12 cellular contexts compared by ENCODE assay signal in the genomic region with DNA sequence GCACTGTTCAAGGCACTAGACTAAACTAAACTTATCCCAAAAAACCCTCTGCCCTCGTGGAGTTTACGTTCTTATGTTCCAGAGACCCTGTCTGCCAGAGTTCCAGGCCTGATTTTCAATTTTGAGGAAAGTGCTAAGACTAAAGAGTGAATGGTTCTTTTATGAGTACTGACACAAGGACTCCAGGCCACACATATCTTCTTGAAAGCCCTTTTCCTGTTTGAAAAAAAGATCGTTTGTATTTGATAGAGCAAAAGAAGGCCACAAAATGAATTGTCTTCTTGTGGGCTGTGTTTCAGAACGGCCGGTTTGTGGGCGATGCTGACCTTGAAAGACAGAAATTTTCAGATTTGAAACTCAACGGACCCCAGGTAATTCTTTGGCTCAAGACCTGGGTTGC. TPM values are rescaled to one million over a fixed set of nuclear protein-coding genes. Genes with fewer than 3 reads are reported as not detected.
A peak's percentile ranks its signal among the peaks of the same experiment; 100 is the strongest.
DNase-seq lines count a peak whose midpoint lies in the region; ATAC-seq, FAIRE-seq and TF ChIP-seq lines count a peak whose summit lies in the region.
"Had no signal": no experiment of that assay in that cellular context is flagged by ENCODE, and none has a peak within 500 bp of the region (broad histone marks: within the 10 kb centered on the region; RNA-seq: fewer than 3 reads in every experiment).

No MANE protein-coding gene starts in this region.

- H3K27me3 ChIP-seq in stomach (no peaks in the 10 kb centered on the region), small intestine (ENCODE audit: control insufficient read depth in 2 of 2, insufficient read depth in 2 of 2, low read length in 2 of 2) (no peaks in the 10 kb centered on the region)

- no peak overlapping the region for H3K4me3 Mint-ChIP-seq in activated CD4-positive, alpha-beta T cell treated with anti-CD3 and anti-CD28 coated beads, Interleukin-2, amount 10 ng/mL, durations not matched to agents 7 days and 5 days
- H3K4me3 Mint-ChIP-seq in activated CD4-positive, alpha-beta memory T cell treated with anti-CD3 and anti-CD28 coated beads for 36 hours = no peak overlapping the region

- H3K36me3 ChIP-seq in stomach = peaks cover 31 to 61% (median 56%) of the 10 kb centered on the region in 4 donors
- H3K36me3 ChIP-seq in small intestine (ENCODE audit: control insufficient read depth in 2 of 2, insufficient read depth in 2 of 2, low read length in 2 of 2) = peaks cover 7 to 17% of the 10 kb centered on the region in 2 donors

- H3K27ac Mint-ChIP-seq in activated CD4-positive, alpha-beta T cell treated with anti-CD3 and anti-CD28 coated beads, Interleukin-2, amount 10 ng/mL, durations not matched to agents 7 days and 5 days = peak overlapping the region; percentile 72
- H3K27ac Mint-ChIP-seq in activated CD4-positive, alpha-beta memory T cell treated with anti-CD3 and anti-CD28 coated beads for 36 hours = peak overlapping the region; percentile 86

- CTCF ChIA-PET in activated CD4-positive, alpha-beta T cell treated with anti-CD3 and anti-CD28 coated beads, Interleukin-2, amount 10 ng/mL, durations not matched to agents 7 days and 5 days (lab: Charles Lee) = interaction anchor here (2.8 kb wide), 1 partner anchor 14 kb away, joined by 14 read pairs; no protein-coding TSS in a partner anchor
- CTCF ChIA-PET in activated CD4-positive, alpha-beta memory T cell treated with anti-CD3 and anti-CD28 coated beads for 36 hours (lab: Charles Lee) = interaction anchor here (0.6 to 0.8 kb wide), 2 partner anchors 52 to 300 kb away, joined by 3 read pairs; partner anchors contain the start of gene SELENOH

- no peaks in the 10 kb centered on the region for H3K9me3 Mint-ChIP-seq in activated CD4-positive, alpha-beta T cell treated with anti-CD3 and anti-CD28 coated beads, Interleukin-2, amount 10 ng/mL, durations not matched to agents 7 days and 5 days
- no peaks in the 10 kb centered on the region for H3K9me3 Mint-ChIP-seq in activated CD4-positive, alpha-beta memory T cell treated with anti-CD3 and anti-CD28 coated beads for 36 hours

- DNase-seq in activated CD4-positive, alpha-beta T cell treated with anti-CD3 and anti-CD28 coated beads, Interleukin-2, amount 10 ng/mL, durations not matched to agents 7 days and 5 days = no peak
- no peak for DNase-seq in activated CD4-positive, alpha-beta T cell treated with anti-CD3 and anti-CD28 coated beads for 4 hours
- DNase-seq in activated CD4-positive, alpha-beta memory T cell treated with anti-CD3 and anti-CD28 coated beads for 36 hours = no peak
- DNase-seq in foreskin melanocyte (peak; percentile 71), stomach (no peak), small intestine (no peak)
- DNase-seq in stimulated activated CD4-positive, alpha-beta T cell treated with anti-CD3 and anti-CD28 coated beads, Interleukin-2, amount 100 ng/mL, for 24 hours = no peak
- DNase-seq: NCI-H187, substantia nigra had no signal

- H3K9me3 ChIP-seq in stomach (no peaks in the 10 kb centered on the region), small intestine (ENCODE audit: control insufficient read depth, low read depth) (no peaks in the 10 kb centered on the region)

- no peak for TF ChIP-seq CTCF in stomach (IDR thresholded peaks at IDR 0.05)

- H3K27ac ChIP-seq in stomach = peak overlapping the region; percentile 17 to 92 (median 76)
- no peak overlapping the region for H3K27ac ChIP-seq in small intestine (ENCODE audit: low read depth in 1 of 2, low read length in 1 of 2)

- H3K4me3 ChIP-seq in stomach (no peak overlapping the region), small intestine (ENCODE audit: low read depth in 1 of 2, low read length in 2 of 2) (no peak overlapping the region)

- ATAC-seq in GM21529 (IDR thresholded peaks at IDR 0.05; ENCODE audit: unreplicated experiment) = no peak

- POLR2A ChIA-PET in activated CD4-positive, alpha-beta T cell treated with anti-CD3 and anti-CD28 coated beads, Interleukin-2, amount 10 ng/mL, durations not matched to agents 7 days and 5 days (lab: Charles Lee) = no interaction called here
- POLR2A ChIA-PET in activated CD4-positive, alpha-beta memory T cell treated with anti-CD3 and anti-CD28 coated beads for 36 hours (lab: Charles Lee) = no interaction called here

- peaks cover 49 to 88% (median 70%) of the 10 kb centered on the region in 4 donors for H3K4me1 ChIP-seq in stomach
- peaks cover 19 to 34% of the 10 kb centered on the region in 2 donors for H3K4me1 ChIP-seq in small intestine (ENCODE audit: control insufficient read depth in 2 of 2, insufficient read depth in 1 of 2, low read depth in 1 of 2, low read length in 1 of 2)

- intact Hi-C loops in activated CD4-positive, alpha-beta memory T cell treated with anti-CD3 and anti-CD28 coated beads for 36 hours (cut with micrococcal nuclease) = loop anchor here (2.0 kb wide), 3 partner anchors 127 to 731 kb away; no protein-coding TSS in a partner anchor
- intact Hi-C loops in stomach (cut with DNase I; ENCODE audit: low total_unique reads) = no loop called here

- no peak for FAIRE-seq in small intestine (lab: Jason Lieb, UNC)
- FAIRE-seq: bronchial epithelial cell had no signal

- H3K27me3 Mint-ChIP-seq in activated CD4-positive, alpha-beta T cell treated with anti-CD3 and anti-CD28 coated beads, Interleukin-2, amount 10 ng/mL, durations not matched to agents 7 days and 5 days = no peaks in the 10 kb centered on the region
- peaks cover 1% of the 10 kb centered on the region for H3K27me3 Mint-ChIP-seq in activated CD4-positive, alpha-beta memory T cell treated with anti-CD3 and anti-CD28 coated beads for 36 hours

- WGBS in stomach, 5 donors = 51 to 59% (median 55%) methylated on average over 7 of the region's 7 CpGs
- WGBS in small intestine, 3 donors = 53 to 66% (median 55%) methylated on average over 7 of the region's 7 CpGs

- peaks cover 18% of the 10 kb centered on the region for H3K36me3 Mint-ChIP-seq in activated CD4-positive, alpha-beta T cell treated with anti-CD3 and anti-CD28 coated beads, Interleukin-2, amount 10 ng/mL, durations not matched to agents 7 days and 5 days (ENCODE audit: low read depth)
- H3K36me3 Mint-ChIP-seq in activated CD4-positive, alpha-beta memory T cell treated with anti-CD3 and anti-CD28 coated beads for 36 hours = no peaks in the 10 kb centered on the region

- no peak for TF ChIP-seq POLR2A in stomach (IDR thresholded peaks at IDR 0.05)

- H3K4me1 Mint-ChIP-seq in activated CD4-positive, alpha-beta T cell treated with anti-CD3 and anti-CD28 coated beads, Interleukin-2, amount 10 ng/mL, durations not matched to agents 7 days and 5 days = peaks cover 54% of the 10 kb centered on the region
- H3K4me1 Mint-ChIP-seq in activated CD4-positive, alpha-beta memory T cell treated with anti-CD3 and anti-CD28 coated beads for 36 hours (ENCODE audit: low read depth) = peaks cover 38% of the 10 kb centered on the region

- no peak for TF ChIP-seq EP300 in stomach (IDR thresholded peaks at IDR 0.05)

RNA-seq across cellular contexts. Expression of gene CTNND1, which starts 32.1 kb away (rescaled TPM):
- total RNA-seq in activated CD4-positive, alpha-beta T cell treated with anti-CD3 and anti-CD28 coated beads, Interleukin-2, amount 10 ng/mL, durations not matched to agents 7 days and 5 days = 1 to 10 TPM; 5.1 TPM
- total RNA-seq in activated CD4-positive, alpha-beta memory T cell treated with anti-CD3 and anti-CD28 coated beads for 36 hours = 1 to 10 TPM; 3.5 to 4.4 TPM
- total RNA-seq in stomach = 100 to 1,000 TPM; 110 to 447 (median 215) TPM
- polyA plus RNA-seq in stomach = 10 to 100 TPM; 45.1 to 98.5 (median 61.3) TPM
- 100 to 1,000 TPM in 1 of 3 donors, 10 to 100 TPM in 2; 62.2 to 148 (median 89.7) TPM for polyA plus RNA-seq in small intestine

RNA-seq across cellular contexts. Expression of gene BTBD18, which starts 42.1 kb away (rescaled TPM):
- not detected for total RNA-seq in activated CD4-positive, alpha-beta T cell treated with anti-CD3 and anti-CD28 coated beads, Interleukin-2, amount 10 ng/mL, durations not matched to agents 7 days and 5 days
- total RNA-seq in activated CD4-positive, alpha-beta memory T cell treated with anti-CD3 and anti-CD28 coated beads for 36 hours = not detected
- not detected for total RNA-seq in stomach
- not detected for polyA plus RNA-seq in stomach
- polyA plus RNA-seq in small intestine = not detected
- total RNA-seq: bronchial epithelial cell, HT1080 had no signal

RNA-seq across cellular contexts. Expression of gene SELENOH, which starts 52.4 kb away (rescaled TPM):
- total RNA-seq in activated CD4-positive, alpha-beta T cell treated with anti-CD3 and anti-CD28 coated beads, Interleukin-2, amount 10 ng/mL, durations not matched to agents 7 days and 5 days = 100 to 1,000 TPM; 129 to 181 TPM
- total RNA-seq in activated CD4-positive, alpha-beta memory T cell treated with anti-CD3 and anti-CD28 coated beads for 36 hours = 100 to 1,000 TPM; 235 to 252 TPM
- total RNA-seq in stomach = 100 to 1,000 TPM in 4 of 5 donors, 10 to 100 TPM in 1; 33.8 to 234 (median 152) TPM
- polyA plus RNA-seq in stomach = 100 to 1,000 TPM; 158 to 194 (median 183) TPM
- polyA plus RNA-seq in small intestine = 100 to 1,000 TPM in 2 of 3 donors, 10 to 100 TPM in 1; 78.3 to 148 (median 144) TPM

Comparison
In these comparisons a context has a peak if more than half of its experiments do, and no peak if none do; other contexts are left out.
1. H3K27ac ChIP-seq: peak in stomach (5 of 5); none in small intestine (0 of 2).
2. RNA of gene CTNND1, which starts 32.1 kb away (total RNA-seq): 110 to 447 TPM in stomach; 5.1 TPM in activated CD4-positive, alpha-beta T cell treated with anti-CD3 and anti-CD28 coated beads, Interleukin-2, amount 10 ng/mL, durations not matched to agents 7 days and 5 days and 3.5 to 4.4 TPM in activated CD4-positive, alpha-beta memory T cell treated with anti-CD3 and anti-CD28 coated beads for 36 hours; every median in the first group is over 10 times any median in the second.